8 cellular contexts compared by ENCODE assay signal in the genomic region with DNA sequence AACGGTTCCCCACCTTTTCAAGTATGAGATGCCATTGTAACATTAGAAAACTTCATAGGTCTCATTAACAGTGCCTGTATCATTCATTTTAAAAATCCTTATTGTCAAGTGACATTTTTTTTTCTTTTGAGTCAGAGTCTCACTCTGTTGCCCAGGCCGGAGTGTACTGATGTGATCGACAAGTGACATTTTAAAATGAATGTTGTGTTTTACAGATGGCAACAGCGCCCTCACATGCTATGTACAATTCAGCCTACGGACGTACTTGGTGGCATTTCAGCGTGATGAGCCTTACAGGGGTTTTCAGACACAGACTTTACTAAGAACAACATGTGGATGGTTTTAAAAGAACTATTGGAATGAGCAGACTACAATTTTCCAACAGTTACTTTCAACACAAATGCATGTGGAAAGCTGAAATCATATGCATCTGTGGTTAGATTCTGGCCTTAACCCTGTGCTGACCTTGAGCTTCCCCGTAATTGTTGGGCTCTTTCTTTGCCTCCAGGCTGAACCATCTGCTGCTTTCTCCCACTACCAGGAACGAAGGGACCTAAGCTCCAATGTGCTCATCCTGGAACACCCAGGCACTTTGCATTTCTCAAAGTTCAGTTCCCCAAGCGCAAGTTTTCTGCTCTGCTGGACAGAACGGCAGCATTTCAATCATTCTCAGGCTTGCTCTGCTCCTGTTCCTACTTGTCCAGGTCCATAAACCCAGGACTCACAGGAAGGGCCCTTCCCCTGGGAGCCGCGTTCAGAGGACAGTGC.
DNase-seq lines count a peak whose midpoint lies in the region; ATAC-seq and TF ChIP-seq lines count a peak whose summit lies in the region.

No MANE protein-coding gene starts in this region.

- POLR2A ChIA-PET in MCF 10A (lab: Yijun Ruan, JAX) = interaction anchor here (0.7 to 2.7 kb wide), 8 partner anchors 9 to 492 kb away, joined by 3 to 17 read pairs (median 4); partner anchors contain the start of genes MTCL1 and RALBP1

- peaks cover 6% of the 10 kb centered on the region for H3K36me3 Mint-ChIP-seq in MCF 10A (ENCODE audit: insufficient read depth, unreplicated experiment)
- no peaks in the 10 kb centered on the region for H3K36me3 Mint-ChIP-seq in CD14-positive monocyte

- no peaks in the 10 kb centered on the region for H3K9me3 Mint-ChIP-seq in MCF 10A (ENCODE audit: unreplicated experiment)
- peaks cover 0 to 1% (median 0%) of the 10 kb centered on the region in 7 donors for H3K9me3 Mint-ChIP-seq in CD14-positive monocyte

- WGBS in lung, 2 donors = 62 to 71% methylated on average over 13 of the region's 13 CpGs

- H3K4me3 ChIP-seq in GM12864 (ENCODE audit: low read depth, low read length) (no peak overlapping the region), lung (no peak overlapping the region)

- TF ChIP-seq CTCF in GM12864 (IDR thresholded peaks at IDR 0.05; ENCODE audit: low read depth, low read length, missing control alignments) (peak; percentile 21), MCF 10A (IDR thresholded peaks at IDR 0.05; ENCODE audit: unreplicated experiment) (peak; percentile 45), lung (IDR thresholded peaks at IDR 0.05; ENCODE audit: control extremely low read depth, extremely low read depth) (peak; percentile 26), CD14-positive monocyte (IDR thresholded peaks at IDR 0.05) (no peak)

- no TSS peak for BruUV-seq in MCF 10A (replicated peaks; lab: Mats Ljungman, UMichigan)

- ATAC-seq in lung (ENCODE audit: insufficient read depth, low FRiP score) (no peak), HG03439 (IDR thresholded peaks at IDR 0.05; ENCODE audit: unreplicated experiment) (no peak)

- H3K4me3 Mint-ChIP-seq in MCF 10A (ENCODE audit: unreplicated experiment) (no peak overlapping the region), CD14-positive monocyte (no peak overlapping the region)

- H3K4me1 ChIP-seq in lung (ENCODE audit: control insufficient read depth in 2 of 2, insufficient read depth in 2 of 2, low read length in 2 of 2) = no peaks in the 10 kb centered on the region

- H3K4me1 Mint-ChIP-seq in MCF 10A (ENCODE audit: insufficient read depth, unreplicated experiment) = peaks cover 18% of the 10 kb centered on the region
- H3K4me1 Mint-ChIP-seq in CD14-positive monocyte = no peaks in the 10 kb centered on the region

- CTCF ChIA-PET in MCF 10A (lab: Yijun Ruan, JAX) = interaction anchor here (0.6 to 4.3 kb wide), 39 partner anchors 10 to 1762 kb away, joined by 3 to 80 read pairs (median 5); partner anchors contain the start of gene MTCL1

- H3K9me3 ChIP-seq in lung (ENCODE audit: control insufficient read depth in 2 of 2, insufficient read depth in 1 of 2, low read length in 1 of 2) = no peaks in the 10 kb centered on the region

- DNase-seq in A172 (ENCODE audit: low spot score) (peak; percentile 68), GM12864 (ENCODE audit: low read depth) (no peak), NCI-H446 treated with DMSO at 0.1 percent for 48 hours (lab: John Stamatoyannopoulos, UW) (peak; percentile 81), MCF 10A (ENCODE audit: unreplicated experiment) (peak; percentile 69), lung (ENCODE audit: low spot score) (peak; percentile 35), cortex of kidney (lab: John Stamatoyannopoulos, UW) (no peak), CD14-positive monocyte (ENCODE audit: low spot score) (no peak)

- H3K27ac ChIP-seq in lung (ENCODE audit: low read depth in 1 of 2, low read length in 1 of 2) = no peak overlapping the region

- H3K27ac Mint-ChIP-seq in MCF 10A (ENCODE audit: low read depth, unreplicated experiment) = no peak overlapping the region
- no peak overlapping the region for H3K27ac Mint-ChIP-seq in CD14-positive monocyte

- intact Hi-C loops in MCF 10A (cut with micrococcal nuclease) = loop anchor here (1.0 to 2.0 kb wide), 5 partner anchors 62 to 328 kb away; no protein-coding TSS in a partner anchor
- intact Hi-C loops in CD14-positive monocyte (cut with micrococcal nuclease) = no loop called here

- H3K36me3 ChIP-seq in lung (ENCODE audit: control insufficient read depth in 2 of 2, insufficient read depth in 2 of 2, low read length in 2 of 2) = no peaks in the 10 kb centered on the region

- H3K27me3 ChIP-seq in lung (ENCODE audit: control insufficient read depth, insufficient read depth) = no peaks in the 10 kb centered on the region

- H3K27me3 Mint-ChIP-seq in MCF 10A (ENCODE audit: insufficient read depth, unreplicated experiment) (no peaks in the 10 kb centered on the region), CD14-positive monocyte (ENCODE audit: low read depth in 3 of 3) (peaks cover 0 to 6% (median 3%) of the 10 kb centered on the region in 3 donors)

Comparison
In these comparisons a context has a peak if more than half of its experiments do, and no peak if none do; other contexts are left out.
1. DNase-seq: peak in A172 (single experiment), NCI-H446 treated with DMSO at 0.1 percent for 48 hours (single experiment), MCF 10A (single experiment) and lung (single experiment); none in GM12864 (single experiment), cortex of kidney (single experiment) and CD14-positive monocyte (single experiment).